ENCODE assay signal across 11 cellular contexts in genomic region chr16:4487955-4488481, GRCh38. TPM values are rescaled to one million over a fixed set of nuclear protein-coding genes. Genes with fewer than 3 reads are reported as not detected.
DNase-seq lines count a peak whose midpoint lies in the region; ATAC-seq, FAIRE-seq and TF ChIP-seq lines count a peak whose summit lies in the region.
"Had no signal": no experiment of that assay in that cellular context is flagged by ENCODE, and none has a peak within 500 bp of the region (broad histone marks: within the 10 kb centered on the region; RNA-seq: fewer than 3 reads in every experiment).

No MANE protein-coding gene starts in this region.

- no peak for TF ChIP-seq CTCF in liver (IDR thresholded peaks at IDR 0.05; ENCODE audit: low read depth, low read length, missing input control)
- no peak for TF ChIP-seq CTCF in HepG2 (CRISPR knock-in tag; IDR thresholded peaks at IDR 0.05)
- no peak for TF ChIP-seq CTCF in adrenal gland (IDR thresholded peaks at IDR 0.05)
- TF ChIP-seq CTCF in upper lobe of left lung (IDR thresholded peaks at IDR 0.05): no peak
- no peak for TF ChIP-seq CTCF in glutamatergic neuron (IDR thresholded peaks at IDR 0.05; ENCODE audit: partially characterized antibody, unreplicated experiment)

- H3K9me3 ChIP-seq in liver (ENCODE audit: control insufficient read depth in 4 of 4, low read length in 3 of 4) (no peaks in the 10 kb centered on the region), HepG2 (ENCODE audit: low read length) (no peaks in the 10 kb centered on the region), adrenal gland (replicated peaks in 1 of 3) (no peaks in the 10 kb centered on the region), upper lobe of left lung (no peaks in the 10 kb centered on the region)

- no TSS peak for BruUV-seq in HepG2 (replicated peaks; lab: Mats Ljungman, UMichigan)

- H3K9ac ChIP-seq in liver (ENCODE audit: low read depth in 1 of 2, low read length in 2 of 2) (no peak overlapping the region), HepG2 (ENCODE audit: insufficient read depth, low read depth, low read length) (no peak overlapping the region)
- H3K9ac ChIP-seq: parathyroid adenoma had no signal

- intact Hi-C loops in HepG2 (cut with micrococcal nuclease; ENCODE audit: unreplicated experiment) (no loop called here), adrenal gland (cut with DNase I) (no loop called here)

- in situ Hi-C loops in HepG2 (cut with HindIII; ENCODE audit: extremely low pct_ligation_motif_present, low pct_unique_long_range_greater_than_20kb): no loop called here

- H3K4me3 Mint-ChIP-seq in glutamatergic neuron (ENCODE audit: unreplicated experiment): no peak overlapping the region

- no peak for FAIRE-seq in HepG2 (lab: Jason Lieb, UNC)

- H3K4me3 ChIP-seq in liver (ENCODE audit: low read depth in 1 of 3, low read length in 3 of 3) (no peak overlapping the region), HepG2 (replicated peaks in 1 of 3; ENCODE audit: insufficient read depth in 1 of 3, low read depth in 2 of 3, low read length in 3 of 3) (no peak overlapping the region), adrenal gland (no peak overlapping the region), upper lobe of left lung (no peak overlapping the region)

- peaks cover 20% of the 10 kb centered on the region for H3K79me2 ChIP-seq in HepG2 (ENCODE audit: insufficient read depth, low read length)

- CTCF ChIA-PET in HepG2 (lab: Yijun Ruan, JAX; ENCODE audit: low intra/inter-chr PET ratio, low total read pairs): no interaction called here

- peak overlapping the region; percentile 49 to 71 for H3K27ac ChIP-seq in liver (ENCODE audit: low read depth in 1 of 2, low read length in 2 of 2)
- H3K27ac ChIP-seq in HepG2 (ENCODE audit: extremely low read length, insufficient read depth, low read length): no peak overlapping the region
- peak overlapping the region in 3 of 5 donors; percentile 35 to 82 (median 72) for H3K27ac ChIP-seq in adrenal gland
- peak overlapping the region; percentile 27 to 70 (median 48) for H3K27ac ChIP-seq in upper lobe of left lung

- 40% methylated on average over 5 of the region's 5 CpGs for WGBS in liver
- 95% methylated on average over 5 of the region's 5 CpGs for WGBS in HepG2 (ENCODE audit: low lambda C conversion rate)
- WGBS in adrenal gland, 4 donors: 64 to 79% (median 73%) methylated on average over 5 of the region's 5 CpGs
- 33 to 46% methylated on average over 5 of the region's 5 CpGs for WGBS in upper lobe of left lung, 2 donors

- peaks cover 3% of the 10 kb centered on the region for H3K9me3 Mint-ChIP-seq in glutamatergic neuron (ENCODE audit: unreplicated experiment)

- H3K4me1 Mint-ChIP-seq in glutamatergic neuron (ENCODE audit: low read depth, unreplicated experiment): peaks cover 3% of the 10 kb centered on the region

- H3K27me3 ChIP-seq in liver (ENCODE audit: control insufficient read depth in 4 of 4, insufficient read depth in 4 of 4, low read length in 3 of 4) (no peaks in the 10 kb centered on the region), HepG2 (ENCODE audit: control insufficient read depth in 1 of 2, insufficient read depth in 2 of 2, low read length in 2 of 2) (no peaks in the 10 kb centered on the region), adrenal gland (no peaks in the 10 kb centered on the region), upper lobe of left lung (no peaks in the 10 kb centered on the region)

- no peaks in the 10 kb centered on the region for H3K36me3 Mint-ChIP-seq in glutamatergic neuron (ENCODE audit: unreplicated experiment)

- no peak overlapping the region for H3K27ac Mint-ChIP-seq in glutamatergic neuron (ENCODE audit: unreplicated experiment)

- ATAC-seq in HepG2 (no peak), upper lobe of left lung (ENCODE audit: low FRiP score in 2 of 2) (peak; percentile 26 to 32), HG02852 (IDR thresholded peaks at IDR 0.05; ENCODE audit: unreplicated experiment) (no peak)

- H3K4me1 ChIP-seq in liver (ENCODE audit: control insufficient read depth in 4 of 4, insufficient read depth in 4 of 4, low read length in 3 of 4): peaks cover 14 to 26% (median 25%) of the 10 kb centered on the region in 4 donors
- peaks cover 22% of the 10 kb centered on the region for H3K4me1 ChIP-seq in HepG2 (ENCODE audit: insufficient read depth, low read length)
- peaks cover 7 to 35% of the 10 kb centered on the region in 2 donors for H3K4me1 ChIP-seq in adrenal gland (replicated peaks in 1 of 2)
- peaks cover 15 to 38% (median 27%) of the 10 kb centered on the region in 4 donors for H3K4me1 ChIP-seq in upper lobe of left lung
- H3K4me1 ChIP-seq: parathyroid adenoma had no signal

- H4K20me1 ChIP-seq in HepG2 (ENCODE audit: insufficient read depth, low read length): no peaks in the 10 kb centered on the region

- POLR2A ChIA-PET in HepG2 (lab: Yijun Ruan, JAX): interaction anchor here (0.6 to 1.0 kb wide), 2 partner anchors 11 to 12 kb away, joined by 4 to 5 read pairs; partner anchors contain the start of gene HMOX2

- TF ChIP-seq POLR2A in HepG2 (IDR thresholded peaks at IDR 0.05; ENCODE audit: insufficient read depth in 1 of 2, low read depth in 2 of 2, low read length in 2 of 2) (no peak), adrenal gland (IDR thresholded peaks at IDR 0.05) (no peak), upper lobe of left lung (IDR thresholded peaks at IDR 0.05) (no peak)

- H3K36me3 ChIP-seq in liver (ENCODE audit: control insufficient read depth in 4 of 4, insufficient read depth in 3 of 4, low read depth in 1 of 4, low read length in 3 of 4) (peaks cover 3 to 4% (median 4%) of the 10 kb centered on the region in 4 donors), HepG2 (replicated peaks in 1 of 2; ENCODE audit: control insufficient read depth in 1 of 2, insufficient read depth in 2 of 2, low read length in 2 of 2) (peaks cover 3 to 16% of the 10 kb centered on the region in 2 experiments; a peak in 4 of 5 replicates), adrenal gland (replicated peaks in 1 of 2) (peaks cover 0 to 21% of the 10 kb centered on the region in 2 donors), upper lobe of left lung (peaks cover 0 to 31% (median 16%) of the 10 kb centered on the region in 4 donors)

- H3K27me3 Mint-ChIP-seq in glutamatergic neuron (ENCODE audit: unreplicated experiment): peaks cover 6% of the 10 kb centered on the region

- no peak for TF ChIP-seq EP300 in HepG2 (IDR thresholded peaks at IDR 0.05; ENCODE audit: low read depth in 2 of 2, low read length in 2 of 2)
- TF ChIP-seq EP300 in HepG2 (CRISPR knock-in tag; IDR thresholded peaks at IDR 0.05; ENCODE audit: borderline replicate concordance): no peak
- TF ChIP-seq EP300 in upper lobe of left lung (IDR thresholded peaks at IDR 0.05): peak in 1 of 4 donors; percentile 21

- peak in 1 of 2 donors; percentile 28 for TF ChIP-seq RAD21 in liver (IDR thresholded peaks at IDR 0.05)
- TF ChIP-seq RAD21 in HepG2 (CRISPR knock-in tag; IDR thresholded peaks at IDR 0.05): no peak

- no peak for DNase-seq in HepG2 (ENCODE audit: low spot score)
- peak in 2 of 7 donors; percentile 39 to 45 for DNase-seq in adrenal gland
- peak; percentile 79 for DNase-seq in kidney tubule cell (ENCODE audit: low spot score)
- DNase-seq in upper lobe of left lung: peak in 1 of 2 donors; percentile 42
- no peak for DNase-seq in glutamatergic neuron
- DNase-seq in stimulated activated CD4-positive, alpha-beta T cell treated with anti-CD3 and anti-CD28 coated beads, Interleukin-4, amount 100 ng/mL, for 1 hour: no peak
- DNase-seq: foreskin melanocyte, SHP77 treated with DMSO at 0.1 percent for 48 hours had no signal

- no peak overlapping the region for H2AFZ ChIP-seq in HepG2 (ENCODE audit: low read length)
- H2AFZ ChIP-seq: parathyroid adenoma had no signal

- H3K4me2 ChIP-seq in HepG2 (ENCODE audit: low read depth, low read length): no peak overlapping the region

RNA-seq across cellular contexts. Expression of gene HMOX2, which starts 11.8 kb away (rescaled TPM):
- total RNA-seq in liver: 10 to 100 TPM; 11.4 to 45.7 TPM
- polyA plus RNA-seq in liver: 10 to 100 TPM; 77.3 to 81.5 TPM
- total RNA-seq in HepG2 (2016; rRNA removed; fragmentation: Illumina TruSeq; extraction: Trizol): 70.4 and 82.4 TPM in 2 replicates
- total RNA-seq in HepG2 (2016; cell fraction: cytosol; rRNA removed; fragmentation: Illumina TruSeq; extraction: Trizol; ENCODE audit: low read depth): 13.1 and 14.4 TPM in 2 replicates
- total RNA-seq in HepG2 (2016; cell fraction: insoluble cytoplasmic fraction; rRNA removed; fragmentation: Illumina TruSeq; extraction: Trizol): 66.8 and 82.9 TPM in 2 replicates
- 18.9 and 22.2 TPM in 2 replicates for total RNA-seq in HepG2 (2016; cell fraction: membrane; rRNA removed; fragmentation: Illumina TruSeq; extraction: Trizol)
- 30.8 and 32.4 TPM in 2 replicates for total RNA-seq in HepG2 (2016; cell fraction: nucleus; rRNA removed; fragmentation: Illumina TruSeq; extraction: Trizol)
- 60.3 and 72.7 TPM in 2 replicates for polyA plus RNA-seq in HepG2 (2011; rRNA removed)
- polyA plus RNA-seq in HepG2 (2011; cell fraction: cytosol; rRNA removed): 71.7 and 71.8 TPM in 2 replicates
- 26.0 and 36.8 TPM in 2 replicates for polyA plus RNA-seq in HepG2 (2011; cell fraction: nucleus; rRNA removed)
- polyA plus RNA-seq in HepG2 (2012): 38.0 and 61.0 TPM in 2 replicates
- polyA plus RNA-seq in HepG2 (2016; cell fraction: cytosol; fragmentation: Illumina TruSeq; extraction: Trizol; ENCODE audit: low read depth): 12.6 and 14.1 TPM in 2 replicates
- polyA plus RNA-seq in HepG2 (2016; cell fraction: insoluble cytoplasmic fraction; fragmentation: Illumina TruSeq; extraction: Trizol; ENCODE audit: low read depth): 105 and 111 TPM in 2 replicates
- polyA plus RNA-seq in HepG2 (2016; cell fraction: membrane; fragmentation: Illumina TruSeq; extraction: Trizol; ENCODE audit: low read depth): 15.3 and 17.8 TPM in 2 replicates
- polyA plus RNA-seq in HepG2 (2016; cell fraction: nucleus; fragmentation: Illumina TruSeq; extraction: Trizol; ENCODE audit: insufficient read depth, low read depth): 44.4 and 56.4 TPM in 2 replicates
- polyA minus RNA-seq in HepG2 (2011; rRNA and poly(A)+ RNA removed; ENCODE audit: low replicate concordance): 41.9 and 78.2 TPM in 2 replicates
- 21.1 and 25.6 TPM in 2 replicates for polyA minus RNA-seq in HepG2 (2011; cell fraction: cytosol; rRNA and poly(A)+ RNA removed)
- polyA minus RNA-seq in HepG2 (2011; cell fraction: nucleus; rRNA and poly(A)+ RNA removed): 14.3 and 27.1 TPM in 2 replicates
- total RNA-seq in adrenal gland: 100 to 1,000 TPM in 1 of 8 donors, 10 to 100 TPM in 7; 46.0 to 113 (median 65.6) TPM
- 100 to 1,000 TPM in 1 of 3 donors, 10 to 100 TPM in 2; 36.1 to 114 (median 39.0) TPM for polyA plus RNA-seq in adrenal gland
- 10 to 100 TPM; 22.0 to 93.9 (median 53.8) TPM for total RNA-seq in upper lobe of left lung
- 76.0 TPM for total RNA-seq in glutamatergic neuron (ENCODE audit: unreplicated experiment)

RNA-seq across cellular contexts. Expression of gene NMRAL1, which starts 13.6 kb away (rescaled TPM):
- total RNA-seq in liver: 10 to 100 TPM; 20.1 to 21.8 TPM
- polyA plus RNA-seq in liver: 10 to 100 TPM; 34.8 to 45.4 TPM
- 33.1 and 36.7 TPM in 2 replicates for total RNA-seq in HepG2 (2016; rRNA removed; fragmentation: Illumina TruSeq; extraction: Trizol)
- 60.6 and 75.2 TPM in 2 replicates for total RNA-seq in HepG2 (2016; cell fraction: cytosol; rRNA removed; fragmentation: Illumina TruSeq; extraction: Trizol; ENCODE audit: low read depth)
- 36.3 and 39.9 TPM in 2 replicates for total RNA-seq in HepG2 (2016; cell fraction: insoluble cytoplasmic fraction; rRNA removed; fragmentation: Illumina TruSeq; extraction: Trizol)
- total RNA-seq in HepG2 (2016; cell fraction: membrane; rRNA removed; fragmentation: Illumina TruSeq; extraction: Trizol): 52.5 and 64.2 TPM in 2 replicates
- 15.0 and 21.0 TPM in 2 replicates for total RNA-seq in HepG2 (2016; cell fraction: nucleus; rRNA removed; fragmentation: Illumina TruSeq; extraction: Trizol)
- 30.8 and 34.0 TPM in 2 replicates for polyA plus RNA-seq in HepG2 (2011; rRNA removed)
- 41.5 and 57.5 TPM in 2 replicates for polyA plus RNA-seq in HepG2 (2011; cell fraction: cytosol; rRNA removed)
- polyA plus RNA-seq in HepG2 (2011; cell fraction: nucleus; rRNA removed): 41.3 and 52.4 TPM in 2 replicates
- 17.3 and 21.3 TPM in 2 replicates for polyA plus RNA-seq in HepG2 (2012)
- polyA plus RNA-seq in HepG2 (2016; cell fraction: cytosol; fragmentation: Illumina TruSeq; extraction: Trizol; ENCODE audit: low read depth): 75.5 and 80.9 TPM in 2 replicates
- polyA plus RNA-seq in HepG2 (2016; cell fraction: insoluble cytoplasmic fraction; fragmentation: Illumina TruSeq; extraction: Trizol; ENCODE audit: low read depth): 33.0 and 34.1 TPM in 2 replicates
- polyA plus RNA-seq in HepG2 (2016; cell fraction: membrane; fragmentation: Illumina TruSeq; extraction: Trizol; ENCODE audit: low read depth): 56.8 and 65.7 TPM in 2 replicates
- polyA plus RNA-seq in HepG2 (2016; cell fraction: nucleus; fragmentation: Illumina TruSeq; extraction: Trizol; ENCODE audit: insufficient read depth, low read depth): 30.1 and 31.9 TPM in 2 replicates
- 40.7 and 121 TPM in 2 replicates for polyA minus RNA-seq in HepG2 (2011; rRNA and poly(A)+ RNA removed; ENCODE audit: low replicate concordance)
- 15.1 and 18.1 TPM in 2 replicates for polyA minus RNA-seq in HepG2 (2011; cell fraction: cytosol; rRNA and poly(A)+ RNA removed)
- polyA minus RNA-seq in HepG2 (2011; cell fraction: nucleus; rRNA and poly(A)+ RNA removed): 12.9 and 15.0 TPM in 2 replicates
- total RNA-seq in adrenal gland: 100 to 1,000 TPM in 1 of 8 donors, 10 to 100 TPM in 7; 51.3 to 104 (median 69.9) TPM
- polyA plus RNA-seq in adrenal gland: 100 to 1,000 TPM in 2 of 3 donors, 10 to 100 TPM in 1; 35.0 to 139 (median 126) TPM
- 10 to 100 TPM; 34.4 to 80.7 (median 43.3) TPM for total RNA-seq in upper lobe of left lung
- total RNA-seq in glutamatergic neuron (ENCODE audit: unreplicated experiment): 38.3 TPM

RNA-seq across cellular contexts. Expression of gene CDIP1, which starts 50.6 kb away (rescaled TPM):
- total RNA-seq in liver: 1 to 10 TPM; 4.4 to 8.4 TPM
- 10 to 100 TPM; 15.7 to 18.6 TPM for polyA plus RNA-seq in liver
- total RNA-seq in HepG2 (2016; rRNA removed; fragmentation: Illumina TruSeq; extraction: Trizol): 56.7 and 62.2 TPM in 2 replicates
- 10.5 and 11.5 TPM in 2 replicates for total RNA-seq in HepG2 (2016; cell fraction: cytosol; rRNA removed; fragmentation: Illumina TruSeq; extraction: Trizol; ENCODE audit: low read depth)
- total RNA-seq in HepG2 (2016; cell fraction: insoluble cytoplasmic fraction; rRNA removed; fragmentation: Illumina TruSeq; extraction: Trizol): 55.3 and 56.3 TPM in 2 replicates
- total RNA-seq in HepG2 (2016; cell fraction: membrane; rRNA removed; fragmentation: Illumina TruSeq; extraction: Trizol): 41.7 and 48.7 TPM in 2 replicates
- total RNA-seq in HepG2 (2016; cell fraction: nucleus; rRNA removed; fragmentation: Illumina TruSeq; extraction: Trizol): 31.5 and 37.8 TPM in 2 replicates
- 31.2 and 39.1 TPM in 2 replicates for polyA plus RNA-seq in HepG2 (2011; rRNA removed)
- 20.6 and 21.6 TPM in 2 replicates for polyA plus RNA-seq in HepG2 (2011; cell fraction: cytosol; rRNA removed)
- polyA plus RNA-seq in HepG2 (2011; cell fraction: nucleus; rRNA removed): 39.4 and 47.2 TPM in 2 replicates
- 43.1 and 58.6 TPM in 2 replicates for polyA plus RNA-seq in HepG2 (2012)
- polyA plus RNA-seq in HepG2 (2016; cell fraction: cytosol; fragmentation: Illumina TruSeq; extraction: Trizol; ENCODE audit: low read depth): 15.1 and 16.9 TPM in 2 replicates
- polyA plus RNA-seq in HepG2 (2016; cell fraction: insoluble cytoplasmic fraction; fragmentation: Illumina TruSeq; extraction: Trizol; ENCODE audit: low read depth): 81.4 and 109 TPM in 2 replicates
- 45.4 and 52.4 TPM in 2 replicates for polyA plus RNA-seq in HepG2 (2016; cell fraction: membrane; fragmentation: Illumina TruSeq; extraction: Trizol; ENCODE audit: low read depth)
- polyA plus RNA-seq in HepG2 (2016; cell fraction: nucleus; fragmentation: Illumina TruSeq; extraction: Trizol; ENCODE audit: insufficient read depth, low read depth): 74.4 and 77.5 TPM in 2 replicates
- polyA minus RNA-seq in HepG2 (2011; rRNA and poly(A)+ RNA removed; ENCODE audit: low replicate concordance): 12.3 and 39.1 TPM in 2 replicates
- 14.7 and 18.7 TPM in 2 replicates for polyA minus RNA-seq in HepG2 (2011; cell fraction: cytosol; rRNA and poly(A)+ RNA removed)
- polyA minus RNA-seq in HepG2 (2011; cell fraction: nucleus; rRNA and poly(A)+ RNA removed): 18.9 and 22.9 TPM in 2 replicates
- 10 to 100 TPM; 26.0 to 68.0 (median 45.6) TPM for total RNA-seq in adrenal gland
- 10 to 100 TPM; 23.6 to 41.6 (median 24.5) TPM for polyA plus RNA-seq in adrenal gland
- total RNA-seq in upper lobe of left lung: 10 to 100 TPM in 5 of 6 donors, 1 to 10 TPM in 1; 7.3 to 27.0 (median 21.9) TPM
- 51.6 TPM for total RNA-seq in glutamatergic neuron (ENCODE audit: unreplicated experiment)

Comparison
In these comparisons a context has a peak if more than half of its experiments do, and no peak if none do; other contexts are left out.
1. ATAC-seq: peak in upper lobe of left lung (2 of 2); none in HepG2 (single experiment) and HG02852 (single experiment).